19 cellular contexts compared by ENCODE assay signal in the genomic region with DNA sequence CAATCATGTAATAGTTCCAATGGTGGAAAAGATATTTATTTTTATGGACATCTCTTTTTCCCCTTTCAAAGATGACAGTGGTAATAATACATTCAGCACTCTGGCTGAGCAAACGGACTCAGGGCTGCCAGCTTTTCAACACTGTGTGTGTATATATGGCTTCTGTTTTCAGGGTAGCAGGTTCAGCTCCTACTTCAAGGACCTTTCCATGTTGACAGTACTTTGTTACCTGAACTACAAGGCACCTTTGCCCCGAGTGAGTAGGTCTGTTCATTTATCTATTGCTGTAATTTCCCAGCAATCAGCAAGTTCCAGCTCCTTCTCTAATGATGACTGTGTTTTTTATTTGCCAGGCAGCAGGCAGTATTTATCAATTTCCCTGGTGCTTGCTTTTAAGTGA.
"Had no signal": no experiment of that assay in that cellular context is flagged by ENCODE, and none has a peak within 500 bp of the region (broad histone marks: within the 10 kb centered on the region; RNA-seq: fewer than 3 reads in every experiment).

No MANE protein-coding gene starts in this region.

- H3K4me1 ChIP-seq: heart left ventricle, left lung, tibial artery had no signal

- H3K27ac ChIP-seq: esophagus squamous epithelium, heart left ventricle, left lung, ovary, tibial artery had no signal

- H3K36me3 ChIP-seq: esophagus squamous epithelium, gastroesophageal sphincter, heart left ventricle, left lung, ovary, tibial artery had no signal

- H3K27me3 ChIP-seq: gastroesophageal sphincter, ovary, tibial artery had no signal

- H3K4me3 ChIP-seq: esophagus squamous epithelium, gastroesophageal sphincter, heart left ventricle, left lung, lung, ovary, tibial artery had no signal

- DNase-seq: activated CD4-positive, alpha-beta T cell treated with anti-CD3 and anti-CD28 coated beads for 1 hour; activated CD4-positive, alpha-beta T cell treated with anti-CD3 and anti-CD28 coated beads, Interleukin-2, amount 50 U/mL, for 1 hour; activated CD8-positive, alpha-beta T cell treated with anti-CD3 and anti-CD28 coated beads, Interleukin-2, amount 10 ng/mL, durations not matched to agents 7 days and 5 days; activated gamma-delta T cell treated with Interleukin-2 at 50 U/mL for 16 hours; activated T-cell treated with anti-CD3 and anti-CD28 coated beads, Interleukin-2, amount 50 U/mL, for 1 hour; anterior cingulate cortex; central memory CD4-positive, alpha-beta T cell; effector memory CD4-positive, alpha-beta T cell; esophagus squamous epithelium; heart left ventricle; left lung; midbrain; ovary; right cardiac atrium; stimulated activated CD4-positive, alpha-beta T cell treated with anti-CD3 and anti-CD28 coated beads, Interleukin-1b, Interleukin-23, amount 100 ng/mL, for 48 hours; T-helper 9 cell; tibial artery had no signal

- H3K9me3 ChIP-seq: esophagus squamous epithelium, gastroesophageal sphincter, left lung, ovary, tibial artery had no signal
